Comparison of ENCODE assay signal across 18 cellular contexts in the genomic region with DNA sequence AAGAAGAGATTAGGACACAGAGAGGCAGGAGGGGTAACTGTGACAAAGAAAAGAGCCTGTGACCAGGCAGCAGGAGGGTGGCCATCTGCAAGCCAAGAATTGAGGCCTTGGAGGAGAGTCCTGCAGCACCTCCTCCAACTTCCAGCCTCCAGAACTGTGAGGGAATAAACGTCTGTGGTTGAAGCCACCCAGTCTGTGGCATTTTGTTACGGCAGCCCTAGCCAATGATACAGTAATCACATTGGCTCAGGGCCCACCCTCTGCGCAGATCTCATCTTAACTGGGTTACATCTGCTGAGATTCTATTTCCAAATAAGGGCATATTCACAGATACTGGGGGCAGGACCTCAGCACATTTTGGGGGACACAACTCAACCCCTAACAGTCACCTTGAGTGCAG. TPM values are rescaled to one million over a fixed set of nuclear protein-coding genes. Genes with fewer than 3 reads are reported as not detected.
DNase-seq lines count a peak whose midpoint lies in the region; ATAC-seq lines count a peak whose summit lies in the region.
"Had no signal": no experiment of that assay in that cellular context is flagged by ENCODE, and none has a peak within 500 bp of the region (broad histone marks: within the 10 kb centered on the region; RNA-seq: fewer than 3 reads in every experiment).

No MANE protein-coding gene starts in this region.

- ATAC-seq in activated T-cell treated with anti-CD3 and anti-CD28 coated beads, Interleukin-2, amount 50 U/mL, for 72 hours (replicated peaks in 1 of 2): no peak
- ATAC-seq: activated CD8-positive, alpha-beta T cell treated with anti-CD3 and anti-CD28 coated beads, Interleukin-2, amount 10 ng/mL, durations not matched to agents 7 days and 5 days; natural killer cell treated with Interleukin-12 subunit alpha and Interleukin-12 subunit beta and Interleukin-15 and Interleukin-18, amount 100 ng/mL, for 72 hours had no signal

- peaks cover 8% of the 10 kb centered on the region for H3K4me1 ChIP-seq in SJCRH30

- H3K27me3 ChIP-seq in SJCRH30: no peaks in the 10 kb centered on the region

- no peaks in the 10 kb centered on the region for H3K4me1 Mint-ChIP-seq in activated T-cell treated with anti-CD3 and anti-CD28 coated beads, Interleukin-2, amount 50 U/mL, for 72 hours (ENCODE audit: low read depth)

- no peaks in the 10 kb centered on the region for H3K27me3 Mint-ChIP-seq in activated T-cell treated with anti-CD3 and anti-CD28 coated beads, Interleukin-2, amount 50 U/mL, for 72 hours (ENCODE audit: low read depth)
- H3K27me3 Mint-ChIP-seq: natural killer cell treated with Interleukin-12 subunit alpha and Interleukin-12 subunit beta and Interleukin-15 and Interleukin-18, amount 100 ng/mL, for 72 hours had no signal

- peaks cover 0 to 3% of the 10 kb centered on the region in 2 donors for H3K36me3 Mint-ChIP-seq in activated T-cell treated with anti-CD3 and anti-CD28 coated beads, Interleukin-2, amount 50 U/mL, for 72 hours (ENCODE audit: insufficient read depth in 2 of 2)

- no peak overlapping the region for H3K4me3 ChIP-seq in SJCRH30
- no peak overlapping the region for H3K4me3 ChIP-seq in skin epidermis

- DNase-seq in EL (peak; percentile 35), SJCRH30 (peak; percentile 56 to 69), fibroblast of gingiva (ENCODE audit: low read depth) (peak; percentile 71), epidermal melanocyte (ENCODE audit: insufficient read length, low spot score) (no peak), DMS114 treated with DMSO at 0.1 percent for 48 hours (lab: John Stamatoyannopoulos, UW; ENCODE audit: unreplicated experiment) (no peak), NCI-H69 (lab: John Stamatoyannopoulos, UW) (no peak)
- no peak for DNase-seq in activated T-cell treated with anti-CD3 and anti-CD28 coated beads, Interleukin-2, amount 50 U/mL, for 72 hours
- DNase-seq: activated CD8-positive, alpha-beta T cell treated with anti-CD3 and anti-CD28 coated beads, Interleukin-2, amount 10 ng/mL, durations not matched to agents 7 days and 5 days; C1 segment of cervical spinal cord; immature natural killer cell; NCI-H1092; NCI-H774; retina; stimulated activated CD4-positive, alpha-beta T cell treated with anti-CD3 and anti-CD28 coated beads, Interleukin-2, amount 100 ng/mL, for 24 hours; substantia nigra; WERI-Rb-1 had no signal

- H3K36me3 ChIP-seq in SJCRH30: peaks cover 11% of the 10 kb centered on the region

- no peak overlapping the region for H3K27ac Mint-ChIP-seq in activated T-cell treated with anti-CD3 and anti-CD28 coated beads, Interleukin-2, amount 50 U/mL, for 72 hours
- H3K27ac Mint-ChIP-seq: activated CD8-positive, alpha-beta T cell treated with anti-CD3 and anti-CD28 coated beads, Interleukin-2, amount 10 ng/mL, durations not matched to agents 7 days and 5 days had no signal

- no peaks in the 10 kb centered on the region for H3K9me3 Mint-ChIP-seq in activated T-cell treated with anti-CD3 and anti-CD28 coated beads, Interleukin-2, amount 50 U/mL, for 72 hours
- H3K9me3 Mint-ChIP-seq: immature natural killer cell; natural killer cell treated with Interleukin-12 subunit alpha and Interleukin-12 subunit beta and Interleukin-15 and Interleukin-18, amount 100 ng/mL, for 72 hours had no signal

- no peak overlapping the region for H3K4me3 Mint-ChIP-seq in activated T-cell treated with anti-CD3 and anti-CD28 coated beads, Interleukin-2, amount 50 U/mL, for 72 hours
- H3K4me3 Mint-ChIP-seq: activated CD8-positive, alpha-beta T cell treated with anti-CD3 and anti-CD28 coated beads, Interleukin-2, amount 10 ng/mL, durations not matched to agents 7 days and 5 days; immature natural killer cell had no signal

- H3K9me3 ChIP-seq in SJCRH30 (replicated peaks): no peaks in the 10 kb centered on the region

- H3K27ac ChIP-seq in SJCRH30: no peak overlapping the region
- peak overlapping the region in 14 of 21 experiments; percentile 22 to 80 (median 56) for H3K27ac ChIP-seq in skin epidermis
- H3K27ac ChIP-seq: WERI-Rb-1 had no signal

RNA-seq across cellular contexts. Expression of gene SELENOS, which starts 11.3 kb away (rescaled TPM):
- total RNA-seq in SJCRH30 (2014; rRNA removed; shearing (Covaris generic)): 51.0 and 60.1 TPM in 2 replicates
- total RNA-seq in activated T-cell treated with anti-CD3 and anti-CD28 coated beads, Interleukin-2, amount 50 U/mL, for 72 hours: 10 to 100 TPM; 42.9 to 44.8 TPM

RNA-seq across cellular contexts. Expression of gene CHSY1, which starts 14.2 kb away (rescaled TPM):
- 82.3 and 87.1 TPM in 2 replicates for total RNA-seq in SJCRH30 (2014; rRNA removed; shearing (Covaris generic))
- total RNA-seq in activated T-cell treated with anti-CD3 and anti-CD28 coated beads, Interleukin-2, amount 50 U/mL, for 72 hours: 10 to 100 TPM; 26.4 to 31.1 TPM

RNA-seq across cellular contexts. Expression of gene SNRPA1, which starts 29.0 kb away (rescaled TPM):
- 139 and 151 TPM in 2 replicates for total RNA-seq in SJCRH30 (2014; rRNA removed; shearing (Covaris generic))
- 100 to 1,000 TPM; 132 to 141 TPM for total RNA-seq in activated T-cell treated with anti-CD3 and anti-CD28 coated beads, Interleukin-2, amount 50 U/mL, for 72 hours

Comparison
In these comparisons a context has a peak if more than half of its experiments do, and no peak if none do; other contexts are left out.
1. DNase-seq: peak in EL (single experiment), SJCRH30 (2 of 2) and fibroblast of gingiva (single experiment); none in epidermal melanocyte (single experiment), activated T-cell treated with anti-CD3 and anti-CD28 coated beads, Interleukin-2, amount 50 U/mL, for 72 hours (0 of 2), DMS114 treated with DMSO at 0.1 percent for 48 hours (single experiment) and NCI-H69 (single experiment).